Comparison of ENCODE assay signal across 9 cellular contexts in the genomic region with DNA sequence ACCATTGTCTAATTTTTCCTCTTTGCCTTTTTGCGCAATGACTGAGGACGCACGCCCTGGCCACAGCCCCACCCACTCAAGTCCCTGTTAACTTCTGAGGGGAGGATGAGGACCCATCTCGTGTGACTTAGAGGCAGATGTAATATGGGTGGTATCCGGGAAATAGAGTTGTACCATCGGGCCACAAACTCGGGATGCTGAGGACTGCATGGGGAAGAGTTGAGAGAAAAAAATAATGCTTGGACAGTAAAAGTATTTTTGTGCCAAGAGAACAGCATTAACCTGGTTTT. TPM values are rescaled to one million over a fixed set of nuclear protein-coding genes. Genes with fewer than 3 reads are reported as not detected.
DNase-seq lines count a peak whose midpoint lies in the region; ATAC-seq, FAIRE-seq and TF ChIP-seq lines count a peak whose summit lies in the region.
"Had no signal": no experiment of that assay in that cellular context is flagged by ENCODE, and none has a peak within 500 bp of the region (broad histone marks: within the 10 kb centered on the region; RNA-seq: fewer than 3 reads in every experiment).

No MANE protein-coding gene starts in this region.

- WGBS in mesendoderm (ENCODE audit: extremely low coverage, insufficient coverage, low lambda C conversion rate): no CpG with 5 or more reads among the region's 7 CpGs

- intact Hi-C loops in ascending aorta (cut with DNase I): loop anchor here (1.0 to 10.0 kb wide), 5 partner anchors 34 to 242 kb away; partner anchors contain the start of genes ARPC3, FAM216A, GPN3 and PPP1CC

- H3K4ac ChIP-seq in mesendoderm (ENCODE audit: low read depth, low read length): no peak overlapping the region

- H3K27me3 ChIP-seq in CD4-positive, CD25-positive, alpha-beta regulatory T cell (ENCODE audit: control insufficient read depth, insufficient read depth, low read length): no peaks in the 10 kb centered on the region
- H3K27me3 ChIP-seq in ascending aorta: no peaks in the 10 kb centered on the region
- H3K27me3 ChIP-seq in mesendoderm (ENCODE audit: insufficient read depth, low read length, poor library complexity): no peaks in the 10 kb centered on the region

- peak overlapping the region; percentile 95 to 99 (median 99) for H3K27ac Mint-ChIP-seq in CD4-positive, CD25-positive, alpha-beta regulatory T cell

- H2AK5ac ChIP-seq in mesendoderm (ENCODE audit: low read length): no peak overlapping the region

- H3K18ac ChIP-seq in mesendoderm (ENCODE audit: low read length): no peak overlapping the region

- ATAC-seq in CD4-positive, CD25-positive, alpha-beta regulatory T cell (ENCODE audit: low read depth in 2 of 2): peak; percentile 2 to 4
- ATAC-seq in HG03095 (IDR thresholded peaks at IDR 0.05; ENCODE audit: unreplicated experiment): peak; percentile 4
- ATAC-seq in HG02938 (IDR thresholded peaks at IDR 0.05; ENCODE audit: unreplicated experiment): no peak
- no peak for ATAC-seq in GM19452 (IDR thresholded peaks at IDR 0.05; ENCODE audit: unreplicated experiment)

- H3K36me3 ChIP-seq in CD4-positive, CD25-positive, alpha-beta regulatory T cell (ENCODE audit: control insufficient read depth, insufficient read depth, low read length): peaks cover 5% of the 10 kb centered on the region
- H3K36me3 ChIP-seq in ascending aorta (no peaks in the 10 kb centered on the region), mesendoderm (ENCODE audit: control insufficient read depth, insufficient read depth, low read length) (no peaks in the 10 kb centered on the region)

- H3K9ac ChIP-seq in mesendoderm (ENCODE audit: low read length): no peak overlapping the region

- peak overlapping the region; percentile 28 for H3K56ac ChIP-seq in mesendoderm (ENCODE audit: low read length)

- H3K23ac ChIP-seq in mesendoderm (ENCODE audit: low read length): no peak overlapping the region

- TF ChIP-seq CTCF in ascending aorta (IDR thresholded peaks at IDR 0.05): no peak
- TF ChIP-seq CTCF in D721Med (IDR thresholded peaks at IDR 0.05; ENCODE audit: insufficient read depth, missing control alignments): no peak

- peaks cover 6% of the 10 kb centered on the region for H3K36me3 Mint-ChIP-seq in CD4-positive, CD25-positive, alpha-beta regulatory T cell

- peak overlapping the region; percentile 71 for H3K4me3 ChIP-seq in CD4-positive, CD25-positive, alpha-beta regulatory T cell (ENCODE audit: low read depth, low read length)
- peak overlapping the region; percentile 75 to 82 for H3K4me3 ChIP-seq in ascending aorta
- H3K4me3 ChIP-seq in mesendoderm (ENCODE audit: low read length): no peak overlapping the region

- peaks cover 19 to 45% (median 28%) of the 10 kb centered on the region in 4 donors for H3K4me1 Mint-ChIP-seq in CD4-positive, CD25-positive, alpha-beta regulatory T cell

- H3K4me2 ChIP-seq in mesendoderm (ENCODE audit: low read length): no peak overlapping the region

- peaks cover 7% of the 10 kb centered on the region for H3K27me3 Mint-ChIP-seq in CD4-positive, CD25-positive, alpha-beta regulatory T cell

- peaks cover 2% of the 10 kb centered on the region for H3K79me2 ChIP-seq in mesendoderm (ENCODE audit: control insufficient read depth, insufficient read depth, low read length)

- no peaks in the 10 kb centered on the region for H3K9me3 Mint-ChIP-seq in CD4-positive, CD25-positive, alpha-beta regulatory T cell

- no peak overlapping the region for H4K5ac ChIP-seq in mesendoderm (ENCODE audit: low read length)

- H2BK120ac ChIP-seq in mesendoderm (ENCODE audit: low read depth, low read length): no peak overlapping the region

- no peak for FAIRE-seq in D721Med (lab: Jason Lieb, UNC)
- FAIRE-seq: islet of Langerhans had no signal

- peaks cover 26% of the 10 kb centered on the region for H3K4me1 ChIP-seq in CD4-positive, CD25-positive, alpha-beta regulatory T cell (ENCODE audit: control insufficient read depth, insufficient read depth, low read length, poor library complexity, severe bottlenecking)
- peaks cover 7 to 21% of the 10 kb centered on the region in 2 donors for H3K4me1 ChIP-seq in ascending aorta
- H3K4me1 ChIP-seq in mesendoderm (ENCODE audit: control insufficient read depth, low read depth, low read length): no peaks in the 10 kb centered on the region

- no peak overlapping the region for H2BK15ac ChIP-seq in mesendoderm (replicated peaks; ENCODE audit: low read depth)

- DNase-seq in CD4-positive, CD25-positive, alpha-beta regulatory T cell: no peak
- DNase-seq in ascending aorta (ENCODE audit: low spot score in 2 of 2) (no peak), mesendoderm (no peak), D721Med (ENCODE audit: insufficient read length, low spot score) (no peak), activated gamma-delta T cell treated with Interleukin-2 at 50 U/mL for 16 hours (no peak)

- H3K79me1 ChIP-seq in mesendoderm (ENCODE audit: low read length): no peaks in the 10 kb centered on the region

- H3K4me3 Mint-ChIP-seq in CD4-positive, CD25-positive, alpha-beta regulatory T cell: peak overlapping the region; percentile 93 to 99 (median 97)

- no peaks in the 10 kb centered on the region for H3K9me3 ChIP-seq in CD4-positive, CD25-positive, alpha-beta regulatory T cell (ENCODE audit: control insufficient read depth in 2 of 2, low read length in 2 of 2)
- no peaks in the 10 kb centered on the region for H3K9me3 ChIP-seq in ascending aorta

- H3K27ac ChIP-seq in CD4-positive, CD25-positive, alpha-beta regulatory T cell (ENCODE audit: insufficient read depth, low read length, poor library complexity, severe bottlenecking): peak overlapping the region; percentile 92
- H3K27ac ChIP-seq in ascending aorta: peak overlapping the region; percentile 92
- no peak overlapping the region for H3K27ac ChIP-seq in mesendoderm (ENCODE audit: low read depth, low read length)

- H4K8ac ChIP-seq in mesendoderm (ENCODE audit: low read depth, low read length): no peak overlapping the region

- no peak overlapping the region for H2BK5ac ChIP-seq in mesendoderm (ENCODE audit: low read length)

RNA-seq across cellular contexts. Expression of gene RAD9B, which starts 0.3 kb away (rescaled TPM):
- total RNA-seq in CD4-positive, CD25-positive, alpha-beta regulatory T cell: 0.35 TPM
- 1 to 10 TPM in 3 of 4 donors, under 1 TPM in 1; 0.91 to 1.2 (median 1.1) TPM for polyA plus RNA-seq in CD4-positive, CD25-positive, alpha-beta regulatory T cell
- total RNA-seq in ascending aorta: not detected
- polyA plus RNA-seq in mesendoderm (2013, experiment 1 of 2): 0.04 TPM
- 0.01 TPM for polyA plus RNA-seq in mesendoderm (2013, experiment 2 of 2)

RNA-seq across cellular contexts. Expression of gene VPS29, which starts 0.5 kb away (rescaled TPM):
- 102 TPM for total RNA-seq in CD4-positive, CD25-positive, alpha-beta regulatory T cell
- polyA plus RNA-seq in CD4-positive, CD25-positive, alpha-beta regulatory T cell: 100 to 1,000 TPM; 194 to 239 (median 210) TPM
- 35.9 TPM for total RNA-seq in ascending aorta
- 84.3 TPM for polyA plus RNA-seq in mesendoderm (2013, experiment 1 of 2)
- polyA plus RNA-seq in mesendoderm (2013, experiment 2 of 2): 82.9 TPM

RNA-seq across cellular contexts. Expression of gene FAM216A, which starts 33.7 kb away (rescaled TPM):
- total RNA-seq in CD4-positive, CD25-positive, alpha-beta regulatory T cell: 3.1 TPM
- 1 to 10 TPM; 4.2 to 9.8 (median 6.8) TPM for polyA plus RNA-seq in CD4-positive, CD25-positive, alpha-beta regulatory T cell
- 2.1 TPM for total RNA-seq in ascending aorta
- polyA plus RNA-seq in mesendoderm (2013, experiment 1 of 2): 22.5 TPM
- 22.3 TPM for polyA plus RNA-seq in mesendoderm (2013, experiment 2 of 2)

RNA-seq across cellular contexts. Expression of gene GPN3, which starts 34.3 kb away (rescaled TPM):
- total RNA-seq in CD4-positive, CD25-positive, alpha-beta regulatory T cell: 4.7 TPM
- polyA plus RNA-seq in CD4-positive, CD25-positive, alpha-beta regulatory T cell: 10 to 100 TPM; 20.6 to 31.0 (median 26.4) TPM
- total RNA-seq in ascending aorta: 5.6 TPM
- 49.6 TPM for polyA plus RNA-seq in mesendoderm (2013, experiment 1 of 2)
- polyA plus RNA-seq in mesendoderm (2013, experiment 2 of 2): 50.0 TPM

RNA-seq across cellular contexts. Expression of gene ARPC3, which starts 52.3 kb away (rescaled TPM):
- total RNA-seq in CD4-positive, CD25-positive, alpha-beta regulatory T cell: 249 TPM
- 100 to 1,000 TPM; 721 to 975 (median 866) TPM for polyA plus RNA-seq in CD4-positive, CD25-positive, alpha-beta regulatory T cell
- 76.5 TPM for total RNA-seq in ascending aorta
- 247 TPM for polyA plus RNA-seq in mesendoderm (2013, experiment 1 of 2)
- polyA plus RNA-seq in mesendoderm (2013, experiment 2 of 2): 242 TPM

Comparison
In these comparisons a context has a peak if more than half of its experiments do, and no peak if none do; other contexts are left out.
1. ATAC-seq: peak in CD4-positive, CD25-positive, alpha-beta regulatory T cell (2 of 2) and HG03095 (single experiment); none in HG02938 (single experiment) and GM19452 (single experiment).